17 cellular contexts compared by ENCODE assay signal in the genomic region with DNA sequence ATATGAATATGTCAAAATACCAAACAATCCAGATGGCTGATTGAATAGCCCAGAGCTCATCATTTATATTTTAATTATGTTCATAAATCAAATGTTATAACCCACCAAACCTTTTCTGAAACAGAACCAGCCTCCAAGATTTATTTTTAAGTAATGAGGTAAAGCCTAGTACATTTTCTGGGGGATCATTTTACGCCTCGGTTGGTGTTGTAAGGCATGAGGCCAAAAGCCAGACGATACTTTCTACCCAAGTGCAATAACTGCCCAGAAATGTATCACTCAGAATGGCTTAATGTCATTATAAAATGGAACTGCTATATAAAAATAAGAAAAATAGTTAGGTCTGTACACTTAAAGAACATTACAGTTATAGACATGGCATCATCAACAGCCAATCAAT.
DNase-seq lines count a peak whose midpoint lies in the region; ATAC-seq and TF ChIP-seq lines count a peak whose summit lies in the region.
"Had no signal": no experiment of that assay in that cellular context is flagged by ENCODE, and none has a peak within 500 bp of the region (broad histone marks: within the 10 kb centered on the region; RNA-seq: fewer than 3 reads in every experiment).

No MANE protein-coding gene starts in this region.

- TF ChIP-seq POLR2A in stomach (IDR thresholded peaks at IDR 0.05), result no peak
- TF ChIP-seq POLR2A in esophagus muscularis mucosa (IDR thresholded peaks at IDR 0.05; ENCODE audit: low read depth), result no peak

- H3K4me3 ChIP-seq in MM.1S (ENCODE audit: low read length), result no peak overlapping the region
- H3K4me3 ChIP-seq in OCI-LY1 (ENCODE audit: low read depth, low read length, poor library complexity, severe bottlenecking), result no peak overlapping the region
- H3K4me3 ChIP-seq in stomach, result no peak overlapping the region
- no peak overlapping the region for H3K4me3 ChIP-seq in esophagus muscularis mucosa
- H3K4me3 ChIP-seq: Peyer's patch had no signal

- H3F3A ChIP-seq in MM.1S (ENCODE audit: insufficient read depth, low read length) (peaks cover 56% of the 10 kb centered on the region), OCI-LY1 (ENCODE audit: insufficient read depth, low read length) (no peaks in the 10 kb centered on the region; the same call in 1 of the 2 replicates)

- no peaks in the 10 kb centered on the region for H4K20me1 ChIP-seq in MM.1S (ENCODE audit: insufficient read depth, low read length)
- no peaks in the 10 kb centered on the region for H4K20me1 ChIP-seq in OCI-LY1 (ENCODE audit: insufficient read depth, low read length)

- no peak for TF ChIP-seq EP300 in stomach (IDR thresholded peaks at IDR 0.05)
- no peak for TF ChIP-seq EP300 in esophagus muscularis mucosa (IDR thresholded peaks at IDR 0.05)

- intact Hi-C loops in stomach (cut with DNase I; ENCODE audit: low total_unique reads), result no loop called here
- intact Hi-C loops in esophagus muscularis mucosa (cut with DNase I), result no loop called here

- DNase-seq in MM.1S (no peak), left kidney (ENCODE audit: low read depth, low spot score) (peak; percentile 44), stomach (no peak), esophagus muscularis mucosa (ENCODE audit: extremely low spot score) (no peak)
- DNase-seq in stimulated activated CD4-positive, alpha-beta T cell treated with anti-CD3 and anti-CD28 coated beads, Interleukin-12 subunit alpha, Interleukin-12 subunit beta, amount 100 ng/mL, for 4 hours, result no peak
- DNase-seq: CD4-positive, CD25-positive, alpha-beta regulatory T cell; DMS79; H7; KG1; NCI-H1694 treated with DMSO at 0.1 percent for 48 hours; NCI-H510A; NCI-H748 treated with DMSO at 0.1 percent for 48 hours; NK-92 treated with Interleukin-12 subunit alpha and Interleukin-12 subunit beta, amount 100 ng/mL, for 24 hours; Peyer's patch had no signal

- H3K4me1 ChIP-seq in MM.1S (ENCODE audit: low read length) (peaks cover 64% of the 10 kb centered on the region), OCI-LY1 (ENCODE audit: insufficient read depth, low read length, severe bottlenecking) (peaks cover 100% of the 10 kb centered on the region), stomach (no peaks in the 10 kb centered on the region), esophagus muscularis mucosa (peaks cover 0 to 12% (median 5%) of the 10 kb centered on the region in 4 donors)
- H3K4me1 ChIP-seq: Peyer's patch had no signal

- peaks cover 32% of the 10 kb centered on the region for H3K79me2 ChIP-seq in MM.1S (ENCODE audit: low read length)
- H3K79me2 ChIP-seq in OCI-LY1 (ENCODE audit: insufficient read depth, low read length), result no peaks in the 10 kb centered on the region

- ATAC-seq in GM21526 (IDR thresholded peaks at IDR 0.05; ENCODE audit: low FRiP score, unreplicated experiment), result no peak
- ATAC-seq: SK-N-SH treated with all-trans-retinoic acid at 6 μM for 48 hours had no signal

- H3K27me3 ChIP-seq in MM.1S (replicated peaks; ENCODE audit: insufficient read depth, low read length) (no peaks in the 10 kb centered on the region), OCI-LY1 (ENCODE audit: insufficient read depth, low read length) (no peaks in the 10 kb centered on the region), stomach (no peaks in the 10 kb centered on the region), esophagus muscularis mucosa (no peaks in the 10 kb centered on the region)
- H3K27me3 ChIP-seq: Peyer's patch had no signal

- H3K36me3 ChIP-seq in MM.1S (replicated peaks; ENCODE audit: insufficient read depth, low read length), result no peaks in the 10 kb centered on the region; the same call in 1 of the 2 replicates
- no peaks in the 10 kb centered on the region for H3K36me3 ChIP-seq in OCI-LY1 (ENCODE audit: insufficient read depth, low read length)
- H3K36me3 ChIP-seq in stomach, result no peaks in the 10 kb centered on the region
- peaks cover 0 to 8% (median 0%) of the 10 kb centered on the region in 4 donors for H3K36me3 ChIP-seq in esophagus muscularis mucosa
- H3K36me3 ChIP-seq: Peyer's patch had no signal

- H3K4me2 ChIP-seq in MM.1S (ENCODE audit: low read depth, low read length) (peak overlapping the region; percentile 90), OCI-LY1 (ENCODE audit: low read length) (peak overlapping the region; percentile 39)

- peak overlapping the region; percentile 97 for H3K9ac ChIP-seq in MM.1S (ENCODE audit: low read length)
- H3K9ac ChIP-seq in OCI-LY1 (ENCODE audit: low read length), result peak overlapping the region; percentile 49

- H3K9me2 ChIP-seq in MM.1S (replicated peaks; ENCODE audit: insufficient read depth, low read length) (no peaks in the 10 kb centered on the region), OCI-LY1 (ENCODE audit: low read depth, low read length) (no peaks in the 10 kb centered on the region)

- no peak overlapping the region for H2AFZ ChIP-seq in MM.1S (ENCODE audit: low read length)
- no peak overlapping the region for H2AFZ ChIP-seq in OCI-LY1 (ENCODE audit: low read length)

- H3K27ac ChIP-seq in MM.1S (ENCODE audit: low read length) (peak overlapping the region; percentile 99), OCI-LY1 (ENCODE audit: low read depth, low read length, poor library complexity, severe bottlenecking) (peak overlapping the region; percentile 98), stomach (no peak overlapping the region), esophagus muscularis mucosa (replicated peaks in 1 of 4) (no peak overlapping the region)

- TF ChIP-seq CTCF in MM.1S (IDR thresholded peaks at IDR 0.05; ENCODE audit: low read length) (no peak), OCI-LY1 (IDR thresholded peaks at IDR 0.05; ENCODE audit: low read length) (no peak), stomach (IDR thresholded peaks at IDR 0.05) (no peak), esophagus muscularis mucosa (IDR thresholded peaks at IDR 0.05) (no peak)

- H3K9me3 ChIP-seq in MM.1S (replicated peaks; ENCODE audit: insufficient read depth, low read length), result no peaks in the 10 kb centered on the region
- no peaks in the 10 kb centered on the region for H3K9me3 ChIP-seq in OCI-LY1 (ENCODE audit: low read length)
- no peaks in the 10 kb centered on the region for H3K9me3 ChIP-seq in stomach
- H3K9me3 ChIP-seq in esophagus muscularis mucosa, result no peaks in the 10 kb centered on the region
- H3K9me3 ChIP-seq: Peyer's patch had no signal

- WGBS in stomach, 5 donors, result 95 to 100% (median 96%) methylated on average over 3 of the region's 3 CpGs
- 87% methylated on average over 3 of the region's 3 CpGs for WGBS in esophagus muscularis mucosa

Comparison
In these comparisons a context has a peak if more than half of its experiments do, and no peak if none do; other contexts are left out.
1. H3K27ac ChIP-seq: peak in MM.1S (single experiment) and OCI-LY1 (single experiment); none in stomach (0 of 5) and esophagus muscularis mucosa (0 of 4).